Comparison of ENCODE assay signal across 8 cellular contexts in genomic region chr5:57176350-57176857, GRCh38. TPM values are rescaled to one million over a fixed set of nuclear protein-coding genes. Genes with fewer than 3 reads are reported as not detected.
DNase-seq lines count a peak whose midpoint lies in the region; ATAC-seq and TF ChIP-seq lines count a peak whose summit lies in the region.

No MANE protein-coding gene starts in this region.

- peaks cover 31 to 65% (median 52%) of the 10 kb centered on the region in 4 donors for H3K4me1 Mint-ChIP-seq in CD4-positive, CD25-positive, alpha-beta regulatory T cell

- H3K27ac ChIP-seq in CD4-positive, CD25-positive, alpha-beta regulatory T cell (ENCODE audit: insufficient read depth, low read length, poor library complexity, severe bottlenecking), result peak overlapping the region; percentile 100
- H3K27ac ChIP-seq in HUES6 (ENCODE audit: low read depth, low read length), result peak overlapping the region; percentile 99
- peak overlapping the region; percentile 65 for H3K27ac ChIP-seq in thymus (ENCODE audit: low read depth)

- H3K9me3 ChIP-seq in CD4-positive, CD25-positive, alpha-beta regulatory T cell (ENCODE audit: control insufficient read depth in 2 of 2, low read length in 2 of 2), result no peaks in the 10 kb centered on the region
- H3K9me3 ChIP-seq in HUES6 (ENCODE audit: control insufficient read depth, insufficient read depth, low read depth, low read length) (no peaks in the 10 kb centered on the region; the same call in 1 of the 2 replicates), thymus (ENCODE audit: control insufficient read depth) (no peaks in the 10 kb centered on the region)

- H3K9ac ChIP-seq in HUES6 (ENCODE audit: low read length), result peak overlapping the region; percentile 42

- peaks cover 6% of the 10 kb centered on the region for H3K27me3 Mint-ChIP-seq in CD4-positive, CD25-positive, alpha-beta regulatory T cell

- H3K36me3 Mint-ChIP-seq in CD4-positive, CD25-positive, alpha-beta regulatory T cell, result peaks cover 38% of the 10 kb centered on the region

- peaks cover 6% of the 10 kb centered on the region for H3K36me3 ChIP-seq in CD4-positive, CD25-positive, alpha-beta regulatory T cell (ENCODE audit: control insufficient read depth, insufficient read depth, low read length)
- H3K36me3 ChIP-seq in HUES6 (ENCODE audit: control insufficient read depth, insufficient read depth, low read length), result peaks cover 24% of the 10 kb centered on the region
- H3K36me3 ChIP-seq in thymus (ENCODE audit: control insufficient read depth, insufficient read depth), result peaks cover 6% of the 10 kb centered on the region

- peaks cover 69% of the 10 kb centered on the region for H3K4me1 ChIP-seq in CD4-positive, CD25-positive, alpha-beta regulatory T cell (ENCODE audit: control insufficient read depth, insufficient read depth, low read length, poor library complexity, severe bottlenecking)
- H3K4me1 ChIP-seq in HUES6 (ENCODE audit: control insufficient read depth, insufficient read depth, low read length), result peaks cover 15% of the 10 kb centered on the region; the same call in 1 of the 2 replicates
- H3K4me1 ChIP-seq in thymus (ENCODE audit: control insufficient read depth, insufficient read depth, low read length), result peaks cover 13% of the 10 kb centered on the region

- H3K27ac Mint-ChIP-seq in CD4-positive, CD25-positive, alpha-beta regulatory T cell, result peak overlapping the region; percentile 99

- H3K4me3 ChIP-seq in CD4-positive, CD25-positive, alpha-beta regulatory T cell (ENCODE audit: low read depth, low read length), result peak overlapping the region; percentile 97
- H3K4me3 ChIP-seq in HUES6 (ENCODE audit: low read depth, low read length) (peak overlapping the region; percentile 98), astrocyte of the spinal cord (ENCODE audit: low read depth, low read length) (peak overlapping the region; percentile 79), thymus (ENCODE audit: low read length) (peak overlapping the region; percentile 95)

- H3K27me3 ChIP-seq in CD4-positive, CD25-positive, alpha-beta regulatory T cell (ENCODE audit: control insufficient read depth, insufficient read depth, low read length), result no peaks in the 10 kb centered on the region
- H3K27me3 ChIP-seq in HUES6 (ENCODE audit: control insufficient read depth, insufficient read depth, low read length) (no peaks in the 10 kb centered on the region), thymus (ENCODE audit: control insufficient read depth, insufficient read depth) (no peaks in the 10 kb centered on the region)

- 11% methylated on average over 7 of the region's 7 CpGs for WGBS in thymus

- peak overlapping the region; percentile 92 to 99 (median 96) for H3K4me3 Mint-ChIP-seq in CD4-positive, CD25-positive, alpha-beta regulatory T cell

- H3K9me3 Mint-ChIP-seq in CD4-positive, CD25-positive, alpha-beta regulatory T cell, result peaks cover 0 to 1% (median 0%) of the 10 kb centered on the region in 7 donors

- no peak for ATAC-seq in CD4-positive, CD25-positive, alpha-beta regulatory T cell (ENCODE audit: low read depth in 2 of 2)
- no peak for ATAC-seq in GM19395 (IDR thresholded peaks at IDR 0.05; ENCODE audit: unreplicated experiment)

- in situ Hi-C loops in astrocyte of the spinal cord (cut with HindIII; ENCODE audit: low sequenced_read_pairs), result no loop called here

- TF ChIP-seq CTCF in astrocyte of the spinal cord (IDR thresholded peaks at IDR 0.05; ENCODE audit: low read depth, low read length), result no peak

- peak in 2 of 3 donors; percentile 52 to 62 for DNase-seq in CD4-positive, CD25-positive, alpha-beta regulatory T cell
- DNase-seq in astrocyte of the spinal cord (ENCODE audit: low read depth, low spot score), result peak; percentile 86
- peak; percentile 37 for DNase-seq in left kidney (ENCODE audit: low read depth, low spot score)
- DNase-seq in MV-4-11 (lab: John Stamatoyannopoulos, UW), result no peak
- DNase-seq in NCI-H2171 (lab: John Stamatoyannopoulos, UW), result no peak

RNA-seq across cellular contexts. Expression of gene GPBP1, which starts 2.5 kb away (rescaled TPM):
- 171 TPM for total RNA-seq in CD4-positive, CD25-positive, alpha-beta regulatory T cell
- 100 to 1,000 TPM in 1 of 4 donors, 10 to 100 TPM in 3; 88.8 to 108 (median 98.2) TPM for polyA plus RNA-seq in CD4-positive, CD25-positive, alpha-beta regulatory T cell
- 149 TPM for polyA plus RNA-seq in thymus

Comparison
In these comparisons a context has a peak if more than half of its experiments do, and no peak if none do; other contexts are left out.
1. DNase-seq: peak in CD4-positive, CD25-positive, alpha-beta regulatory T cell (2 of 3), astrocyte of the spinal cord (single experiment) and left kidney (single experiment); none in MV-4-11 (single experiment) and NCI-H2171 (single experiment).
2. Peak in every context shown above with its lines, with median percentiles within 50 percentile points of each other: H3K27ac ChIP-seq and H3K4me3 ChIP-seq.